11 cellular contexts compared by ENCODE assay signal in the genomic region with DNA sequence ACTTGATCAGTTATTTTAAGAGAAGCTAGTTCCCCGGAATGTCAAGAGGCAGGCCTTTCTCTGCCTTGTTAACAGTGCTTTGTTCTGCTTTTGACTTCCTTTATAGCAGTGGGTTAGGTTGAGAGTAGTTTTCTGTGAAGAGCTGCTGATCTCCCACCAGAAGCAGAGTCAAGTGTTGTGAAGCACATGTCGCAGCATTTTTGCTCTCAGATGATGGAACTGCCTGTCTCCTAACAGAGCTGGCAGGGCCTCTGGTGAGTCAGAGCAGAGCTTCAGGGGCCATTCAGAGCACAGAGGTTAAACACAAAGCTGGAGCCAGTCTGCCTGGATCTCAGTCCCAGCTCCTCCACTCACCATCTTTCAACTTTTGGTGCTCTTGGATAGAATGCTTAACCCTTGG.
DNase-seq lines count a peak whose midpoint lies in the region; ATAC-seq and TF ChIP-seq lines count a peak whose summit lies in the region.
"Had no signal": no experiment of that assay in that cellular context is flagged by ENCODE, and none has a peak within 500 bp of the region (broad histone marks: within the 10 kb centered on the region; RNA-seq: fewer than 3 reads in every experiment).

No MANE protein-coding gene starts in this region.

- intact Hi-C loops in sciatic nerve (cut with DNase I): no loop called here

- H3K4me1 ChIP-seq in foreskin keratinocyte: peaks cover 11% of the 10 kb centered on the region

- H3K27me3 ChIP-seq in foreskin keratinocyte: no peaks in the 10 kb centered on the region

- no peak overlapping the region for H3K27ac ChIP-seq in foreskin keratinocyte

- no peak for TF ChIP-seq CTCF in foreskin keratinocyte (conservative IDR thresholded peaks at IDR 0.05)

- DNase-seq in NCI-H1694 treated with DMSO at 0.1 percent for 48 hours (lab: John Stamatoyannopoulos, UW): peak; percentile 7
- no peak for DNase-seq in NCI-H1694 (lab: John Stamatoyannopoulos, UW)
- peak; percentile 75 for DNase-seq in RPMI7951 (ENCODE audit: low read depth)
- DNase-seq in foreskin keratinocyte: peak in 1 of 2 donors; percentile 43
- no peak for DNase-seq in sciatic nerve (ENCODE audit: low spot score)
- no peak for DNase-seq in superior temporal gyrus (ENCODE audit: extremely low spot score)
- DNase-seq in globus pallidus (ENCODE audit: low spot score): no peak
- DNase-seq: NK-92 treated with Interleukin-12 subunit alpha and Interleukin-12 subunit beta, amount 100 ng/mL, for 24 hours; occipital lobe had no signal

- peak; percentile 95 for ATAC-seq in foreskin keratinocyte
- peak; percentile 70 for ATAC-seq in sciatic nerve
- ATAC-seq in HG02571 (IDR thresholded peaks at IDR 0.05; ENCODE audit: unreplicated experiment): no peak
- ATAC-seq: stimulated activated effector memory CD8-positive, alpha-beta T cell treated with anti-CD3 and anti-CD28 coated beads, Interleukin-12 subunit alpha, Interleukin-12 subunit beta, amount 100 ng/mL, for 72 hours had no signal

Comparison
In these comparisons a context has a peak if more than half of its experiments do, and no peak if none do; other contexts are left out.
1. DNase-seq: peak in NCI-H1694 treated with DMSO at 0.1 percent for 48 hours (single experiment) and RPMI7951 (single experiment); none in NCI-H1694 (single experiment), sciatic nerve (single experiment), superior temporal gyrus (single experiment) and globus pallidus (single experiment).